ENCODE assay signal across 8 cellular contexts in the genomic region with DNA sequence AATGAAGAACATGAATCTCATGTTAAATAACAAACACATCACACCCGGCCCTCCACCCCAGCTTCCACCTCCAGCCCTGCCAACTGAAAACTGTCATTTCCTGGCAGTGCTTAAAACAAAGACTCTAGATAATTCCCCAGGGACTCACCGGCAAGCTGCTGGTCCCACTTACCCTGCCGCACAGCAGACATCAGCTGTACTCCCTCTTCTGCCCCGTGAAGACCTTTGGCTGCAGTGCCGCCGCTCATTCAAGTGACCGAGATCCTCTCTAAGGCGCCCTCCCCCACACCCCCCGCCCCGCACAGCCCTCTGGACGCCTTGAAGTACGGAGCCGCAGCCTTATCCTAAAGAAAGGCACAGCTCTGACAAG. TPM values are rescaled to one million over a fixed set of nuclear protein-coding genes. Genes with fewer than 3 reads are reported as not detected.
DNase-seq lines count a peak whose midpoint lies in the region; ATAC-seq and TF ChIP-seq lines count a peak whose summit lies in the region.

No MANE protein-coding gene starts in this region.

- intact Hi-C loops in HCT116 (cut with micrococcal nuclease), result loop anchor here (2.0 to 5.0 kb wide), 2 partner anchors 90 to 111 kb away; partner anchors contain the start of gene RHOBTB3

- peak overlapping the region; percentile 91 to 95 for H3K4me3 Mint-ChIP-seq in activated T-cell treated with anti-CD3 and anti-CD28 coated beads, Interleukin-2, amount 50 U/mL, for 72 hours
- H3K4me3 Mint-ChIP-seq in natural killer cell treated with Interleukin-12 subunit alpha and Interleukin-12 subunit beta and Interleukin-15 and Interleukin-18, amount 100 ng/mL, for 72 hours, result peak overlapping the region; percentile 98

- no peaks in the 10 kb centered on the region for H3K9me3 Mint-ChIP-seq in activated T-cell treated with anti-CD3 and anti-CD28 coated beads, Interleukin-2, amount 50 U/mL, for 72 hours
- H3K9me3 Mint-ChIP-seq in natural killer cell treated with Interleukin-12 subunit alpha and Interleukin-12 subunit beta and Interleukin-15 and Interleukin-18, amount 100 ng/mL, for 72 hours, result no peaks in the 10 kb centered on the region

- H3K27ac ChIP-seq in HCT116 (ENCODE audit: low read depth, low read length), result peak overlapping the region; percentile 70; the same call in 1 of the 2 replicates

- H3K4me3 ChIP-seq in HCT116 (replicated peaks in 1 of 2; ENCODE audit: low read depth in 1 of 2, low read length in 2 of 2), result peak overlapping the region; percentile 69 to 75

- no peaks in the 10 kb centered on the region for H3K79me2 ChIP-seq in HCT116 (ENCODE audit: insufficient read depth, low read length)

- no peaks in the 10 kb centered on the region; a peak in 2 of 4 replicates for H3K36me3 ChIP-seq in HCT116 (ENCODE audit: control insufficient read depth in 1 of 2, insufficient read depth in 2 of 2, low read length in 2 of 2)

- H3K27me3 ChIP-seq in HCT116 (ENCODE audit: insufficient read depth, low read length), result no peaks in the 10 kb centered on the region

- peak; percentile 12 for DNase-seq in NK-92 treated with Interleukin-12 subunit alpha and Interleukin-12 subunit beta, amount 100 ng/mL, for 24 hours (lab: John Stamatoyannopoulos, UW)
- no peak for DNase-seq in NK-92 (lab: John Stamatoyannopoulos, UW; ENCODE audit: unreplicated experiment)
- DNase-seq in HCT116 (ENCODE audit: low read depth, low spot score), result no peak
- peak; percentile 27 for DNase-seq in NCI-H1092 treated with DMSO at 0.1 percent for 48 hours (lab: John Stamatoyannopoulos, UW)
- DNase-seq in activated T-cell treated with anti-CD3 and anti-CD28 coated beads, Interleukin-2, amount 50 U/mL, for 72 hours, result peak in 1 of 2 donors; percentile 22
- peak; percentile 54 for DNase-seq in fibroblast of peridontal ligament (ENCODE audit: extremely low read depth)
- DNase-seq in natural killer cell treated with Interleukin-12 subunit alpha and Interleukin-12 subunit beta and Interleukin-15 and Interleukin-18, amount 100 ng/mL, for 72 hours (ENCODE audit: low spot score), result peak; percentile 75

- no peak for TF ChIP-seq POLR2A in HCT116 (IDR thresholded peaks at IDR 0.05; ENCODE audit: borderline replicate concordance, extremely low read depth, insufficient read depth, insufficient read length)

- peaks cover 79% of the 10 kb centered on the region for H3K4me1 Mint-ChIP-seq in activated T-cell treated with anti-CD3 and anti-CD28 coated beads, Interleukin-2, amount 50 U/mL, for 72 hours (ENCODE audit: low read depth)
- H3K4me1 Mint-ChIP-seq in natural killer cell treated with Interleukin-12 subunit alpha and Interleukin-12 subunit beta and Interleukin-15 and Interleukin-18, amount 100 ng/mL, for 72 hours (ENCODE audit: low read depth in 2 of 2), result peaks cover 42 to 63% of the 10 kb centered on the region in 2 donors

- H3K9me3 ChIP-seq in HCT116 (ENCODE audit: control insufficient read depth in 1 of 2, insufficient read depth in 1 of 2, low read depth in 1 of 2, low read length in 2 of 2), result no peaks in the 10 kb centered on the region

- H3K4me1 ChIP-seq in HCT116 (ENCODE audit: control insufficient read depth in 1 of 2, insufficient read depth in 2 of 2, low read length in 2 of 2), result peaks cover 25 to 33% of the 10 kb centered on the region in 2 experiments

- TF ChIP-seq RAD21 in HCT116 (IDR thresholded peaks at IDR 0.05; ENCODE audit: low read depth), result no peak

- peak overlapping the region; percentile 49 for H3K9ac ChIP-seq in HCT116 (ENCODE audit: low read length)

- no peaks in the 10 kb centered on the region for H4K20me1 ChIP-seq in HCT116 (ENCODE audit: insufficient read depth)

- RAD21 ChIA-PET in HCT116 (lab: Charles Lee; ENCODE audit: low non-redundant PET in 1 of 2, low total read pairs in 2 of 2, uncharacterized antibody in 2 of 2, unreplicated experiment in 2 of 2), result interaction anchor here in 1 of 2 experiments (0.9 kb wide), 1 partner anchor 41 kb away, joined by 5 read pairs; no protein-coding TSS in a partner anchor

- no peaks in the 10 kb centered on the region for H3K27me3 Mint-ChIP-seq in activated T-cell treated with anti-CD3 and anti-CD28 coated beads, Interleukin-2, amount 50 U/mL, for 72 hours (ENCODE audit: low read depth)
- H3K27me3 Mint-ChIP-seq in natural killer cell treated with Interleukin-12 subunit alpha and Interleukin-12 subunit beta and Interleukin-15 and Interleukin-18, amount 100 ng/mL, for 72 hours, result no peaks in the 10 kb centered on the region

- peak; percentile 52 for ATAC-seq in HCT116
- ATAC-seq in activated T-cell treated with anti-CD3 and anti-CD28 coated beads, Interleukin-2, amount 50 U/mL, for 72 hours (replicated peaks in 1 of 2), result peak; percentile 26 to 27
- peak in 1 of 2 donors; percentile 3 for ATAC-seq in natural killer cell treated with Interleukin-12 subunit alpha and Interleukin-12 subunit beta and Interleukin-15 and Interleukin-18, amount 100 ng/mL, for 72 hours
- ATAC-seq in GM21528 (IDR thresholded peaks at IDR 0.05; ENCODE audit: low FRiP score, unreplicated experiment), result no peak

- CTCF ChIA-PET in HCT116 (lab: Charles Lee), result interaction anchor here (1.0 to 2.1 kb wide), 3 partner anchors 12 to 41 kb away, joined by 3 to 13 read pairs (median 6); no protein-coding TSS in a partner anchor

- BruUV-seq in HCT116 (replicated peaks; lab: Mats Ljungman, UMichigan), result no TSS peak

- POLR2A ChIA-PET in HCT116 (lab: Charles Lee), result interaction anchor here (0.7 to 2.2 kb wide), 8 partner anchors 13 to 110 kb away, joined by 3 to 14 read pairs (median 4); no protein-coding TSS in a partner anchor

- peak overlapping the region; percentile 96 for H3K27ac Mint-ChIP-seq in activated T-cell treated with anti-CD3 and anti-CD28 coated beads, Interleukin-2, amount 50 U/mL, for 72 hours
- peak overlapping the region; percentile 88 to 94 for H3K27ac Mint-ChIP-seq in natural killer cell treated with Interleukin-12 subunit alpha and Interleukin-12 subunit beta and Interleukin-15 and Interleukin-18, amount 100 ng/mL, for 72 hours

- peak overlapping the region; percentile 87 for H2AFZ ChIP-seq in HCT116 (ENCODE audit: low read depth, low read length, poor library complexity, severe bottlenecking)

- peak overlapping the region; percentile 89 for H3K4me2 ChIP-seq in HCT116 (ENCODE audit: low read length)

- no peaks in the 10 kb centered on the region for H3K9me2 ChIP-seq in HCT116 (ENCODE audit: insufficient read depth)

- no peaks in the 10 kb centered on the region for H3K36me3 Mint-ChIP-seq in activated T-cell treated with anti-CD3 and anti-CD28 coated beads, Interleukin-2, amount 50 U/mL, for 72 hours (ENCODE audit: insufficient read depth in 2 of 2)
- peaks cover 12% of the 10 kb centered on the region for H3K36me3 Mint-ChIP-seq in natural killer cell treated with Interleukin-12 subunit alpha and Interleukin-12 subunit beta and Interleukin-15 and Interleukin-18, amount 100 ng/mL, for 72 hours

- no peak for TF ChIP-seq CTCF in HCT116 (IDR thresholded peaks at IDR 0.05 in 2 of 3, conservative IDR thresholded peaks at IDR 0.05 in 1 of 3; ENCODE audit: borderline replicate concordance in 1 of 3, insufficient read depth in 1 of 3, low read depth in 2 of 3, low read length in 2 of 3)

TF ChIP-seq in HCT116, 20 proteins besides CTCF, POLR2A, EP300 and RAD21 (continues in another document):
- TF ChIP-seq JUND (IDR thresholded peaks at IDR 0.05) (no peak), EGR1 (IDR thresholded peaks at IDR 0.05; ENCODE audit: low read depth) (no peak), TCF7L2 (IDR thresholded peaks at IDR 0.05; ENCODE audit: borderline replicate concordance, extremely low read depth, insufficient read depth, insufficient read length) (no peak), MAX (IDR thresholded peaks at IDR 0.05) (no peak), REST (IDR thresholded peaks at IDR 0.05; ENCODE audit: low read depth) (no peak), SIN3A (IDR thresholded peaks at IDR 0.05; ENCODE audit: low read depth) (no peak), ELF1 (IDR thresholded peaks at IDR 0.05; ENCODE audit: borderline replicate concordance, low read depth) (no peak), ZFX (IDR thresholded peaks at IDR 0.05) (no peak), POLR2AphosphoS5 (IDR thresholded peaks at IDR 0.05; ENCODE audit: low read depth, low read length) (no peak)
- TF ChIP-seq, protein P1, sequence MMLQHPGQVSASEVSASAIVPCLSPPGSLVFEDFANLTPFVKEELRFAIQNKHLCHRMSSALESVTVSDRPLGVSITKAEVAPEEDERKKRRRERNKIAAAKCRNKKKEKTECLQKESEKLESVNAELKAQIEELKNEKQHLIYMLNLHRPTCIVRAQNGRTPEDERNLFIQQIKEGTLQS (IDR thresholded peaks at IDR 0.05), result no peak

RNA-seq across cellular contexts. Expression of gene GLRX, which starts 0.5 kb away (rescaled TPM):
- 29.3 TPM for total RNA-seq in HCT116 (2021; ENCODE audit: unreplicated experiment)
- 119 and 121 TPM in 2 replicates for polyA plus RNA-seq in HCT116 (2012)
- total RNA-seq in activated T-cell treated with anti-CD3 and anti-CD28 coated beads, Interleukin-2, amount 50 U/mL, for 72 hours, result 10 to 100 TPM; 19.1 to 23.4 TPM
- 100 to 1,000 TPM; 109 to 408 TPM for total RNA-seq in natural killer cell treated with Interleukin-12 subunit alpha and Interleukin-12 subunit beta and Interleukin-15 and Interleukin-18, amount 100 ng/mL, for 72 hours

Comparison
In these comparisons a context has a peak if more than half of its experiments do, and no peak if none do; other contexts are left out.
1. DNase-seq: peak in NK-92 treated with Interleukin-12 subunit alpha and Interleukin-12 subunit beta, amount 100 ng/mL, for 24 hours (single experiment), NCI-H1092 treated with DMSO at 0.1 percent for 48 hours (single experiment), fibroblast of peridontal ligament (single experiment) and natural killer cell treated with Interleukin-12 subunit alpha and Interleukin-12 subunit beta and Interleukin-15 and Interleukin-18, amount 100 ng/mL, for 72 hours (single experiment); none in NK-92 (single experiment) and HCT116 (single experiment).